In genomic region chr10:80202934-80203834, GRCh38 we compare ENCODE assay signal across 8 cellular contexts. TPM values are rescaled to one million over a fixed set of nuclear protein-coding genes. Genes with fewer than 3 reads are reported as not detected.
DNase-seq lines count a peak whose midpoint lies in the region; ATAC-seq and TF ChIP-seq lines count a peak whose summit lies in the region.

No MANE protein-coding gene starts in this region.

- H3K27me3 Mint-ChIP-seq in CD4-positive, CD25-positive, alpha-beta regulatory T cell: no peaks in the 10 kb centered on the region
- H3K27me3 Mint-ChIP-seq in activated naive CD4-positive, alpha-beta T cell treated with anti-CD3 and anti-CD28 coated beads, Interleukin-2, amount 10 ng/mL, durations not matched to agents 7 days and 5 days: no peaks in the 10 kb centered on the region

- peaks cover 14 to 75% (median 51%) of the 10 kb centered on the region in 4 donors for H3K4me1 Mint-ChIP-seq in CD4-positive, CD25-positive, alpha-beta regulatory T cell
- H3K4me1 Mint-ChIP-seq in activated naive CD4-positive, alpha-beta T cell treated with anti-CD3 and anti-CD28 coated beads, Interleukin-2, amount 10 ng/mL, durations not matched to agents 7 days and 5 days: peaks cover 55% of the 10 kb centered on the region

- peak overlapping the region; percentile 87 for H3K4me3 ChIP-seq in CD4-positive, CD25-positive, alpha-beta regulatory T cell (ENCODE audit: low read depth, low read length)
- H3K4me3 ChIP-seq in heart right ventricle: peak overlapping the region; percentile 64 to 96 (median 82)
- peak overlapping the region; percentile 70 to 93 (median 86) for H3K4me3 ChIP-seq in sigmoid colon

- peak overlapping the region; percentile 92 to 100 (median 94) for H3K27ac Mint-ChIP-seq in CD4-positive, CD25-positive, alpha-beta regulatory T cell
- peak overlapping the region; percentile 86 for H3K27ac Mint-ChIP-seq in activated naive CD4-positive, alpha-beta T cell treated with anti-CD3 and anti-CD28 coated beads, Interleukin-2, amount 10 ng/mL, durations not matched to agents 7 days and 5 days

- peak overlapping the region; percentile 92 for H3K27ac ChIP-seq in CD4-positive, CD25-positive, alpha-beta regulatory T cell (ENCODE audit: insufficient read depth, low read length, poor library complexity, severe bottlenecking)
- peak overlapping the region; percentile 97 to 100 (median 99) for H3K27ac ChIP-seq in heart right ventricle
- H3K27ac ChIP-seq in sigmoid colon: peak overlapping the region; percentile 96 to 99 (median 96)

- peak; percentile 52 to 89 (median 73) for DNase-seq in CD4-positive, CD25-positive, alpha-beta regulatory T cell
- DNase-seq in RKO (ENCODE audit: low spot score) (peak; percentile 73), heart right ventricle (peak; percentile 71 to 86), sigmoid colon (peak; percentile 91), HPDE6-E6E7 (ENCODE audit: extremely low spot score) (no peak)
- peak; percentile 83 for DNase-seq in activated naive CD4-positive, alpha-beta T cell treated with anti-CD3 and anti-CD28 coated beads, Interleukin-2, amount 10 ng/mL, durations not matched to agents 7 days and 5 days

- peak overlapping the region; percentile 87 to 94 (median 88) for H3K4me3 Mint-ChIP-seq in CD4-positive, CD25-positive, alpha-beta regulatory T cell
- peak overlapping the region; percentile 98 for H3K4me3 Mint-ChIP-seq in activated naive CD4-positive, alpha-beta T cell treated with anti-CD3 and anti-CD28 coated beads, Interleukin-2, amount 10 ng/mL, durations not matched to agents 7 days and 5 days

- peak in 1 of 2 donors; percentile 25 for TF ChIP-seq POLR2A in sigmoid colon (IDR thresholded peaks at IDR 0.05)

- intact Hi-C loops in heart right ventricle (cut with DNase I): loop anchor here in 7 of 10 donors (2.0 to 10.0 kb wide), 8 partner anchors 36 to 138 kb away; partner anchors contain the start of gene TMEM254 (in 1 of the 7)
- intact Hi-C loops in sigmoid colon (cut with DNase I): loop anchor here (10.0 kb wide), 1 partner anchor 828 kb away; no protein-coding TSS in a partner anchor

- WGBS in heart right ventricle, 2 donors: 31 to 32% methylated on average over 14 of the region's 14 CpGs
- 23 to 37% methylated on average over 14 of the region's 14 CpGs for WGBS in sigmoid colon, 2 donors

- H3K4me1 ChIP-seq in CD4-positive, CD25-positive, alpha-beta regulatory T cell (ENCODE audit: control insufficient read depth, insufficient read depth, low read length, poor library complexity, severe bottlenecking): peaks cover 75% of the 10 kb centered on the region
- H3K4me1 ChIP-seq in heart right ventricle (peaks cover 17 to 89% (median 78%) of the 10 kb centered on the region in 9 donors), sigmoid colon (peaks cover 0 to 94% (median 85%) of the 10 kb centered on the region in 4 donors)

- CTCF ChIA-PET in activated naive CD4-positive, alpha-beta T cell treated with anti-CD3 and anti-CD28 coated beads, Interleukin-2, amount 10 ng/mL, durations not matched to agents 7 days and 5 days (lab: Charles Lee): interaction anchor here (0.8 to 4.4 kb wide), 11 partner anchors 9 to 59 kb away, joined by 3 to 58 read pairs (median 4); no protein-coding TSS in a partner anchor

- TF ChIP-seq EP300 in sigmoid colon (IDR thresholded peaks at IDR 0.05): no peak

- peaks cover 19% of the 10 kb centered on the region for H3K36me3 Mint-ChIP-seq in CD4-positive, CD25-positive, alpha-beta regulatory T cell
- peaks cover 37% of the 10 kb centered on the region for H3K36me3 Mint-ChIP-seq in activated naive CD4-positive, alpha-beta T cell treated with anti-CD3 and anti-CD28 coated beads, Interleukin-2, amount 10 ng/mL, durations not matched to agents 7 days and 5 days

- H3K9me3 Mint-ChIP-seq in CD4-positive, CD25-positive, alpha-beta regulatory T cell: no peaks in the 10 kb centered on the region
- H3K9me3 Mint-ChIP-seq in activated naive CD4-positive, alpha-beta T cell treated with anti-CD3 and anti-CD28 coated beads, Interleukin-2, amount 10 ng/mL, durations not matched to agents 7 days and 5 days: no peaks in the 10 kb centered on the region

- TF ChIP-seq CTCF in heart right ventricle (IDR thresholded peaks at IDR 0.05): peak in 5 of 9 donors; percentile 32 to 58 (median 56)
- TF ChIP-seq CTCF in sigmoid colon (IDR thresholded peaks at IDR 0.05): no peak

- H3K9me3 ChIP-seq in CD4-positive, CD25-positive, alpha-beta regulatory T cell (ENCODE audit: control insufficient read depth in 2 of 2, low read length in 2 of 2): no peaks in the 10 kb centered on the region
- H3K9me3 ChIP-seq in heart right ventricle (no peaks in the 10 kb centered on the region), sigmoid colon (no peaks in the 10 kb centered on the region)

- peaks cover 13% of the 10 kb centered on the region for H3K36me3 ChIP-seq in CD4-positive, CD25-positive, alpha-beta regulatory T cell (ENCODE audit: control insufficient read depth, insufficient read depth, low read length)
- H3K36me3 ChIP-seq in heart right ventricle (no peaks in the 10 kb centered on the region), sigmoid colon (no peaks in the 10 kb centered on the region)

- H3K27me3 ChIP-seq in CD4-positive, CD25-positive, alpha-beta regulatory T cell (ENCODE audit: control insufficient read depth, insufficient read depth, low read length): no peaks in the 10 kb centered on the region
- H3K27me3 ChIP-seq in heart right ventricle (no peaks in the 10 kb centered on the region), sigmoid colon (no peaks in the 10 kb centered on the region)

- peak; percentile 71 to 76 for ATAC-seq in CD4-positive, CD25-positive, alpha-beta regulatory T cell (ENCODE audit: low read depth in 2 of 2)
- ATAC-seq in GM19035 (IDR thresholded peaks at IDR 0.05; ENCODE audit: unreplicated experiment): peak; percentile 58
- ATAC-seq in HG03175 (IDR thresholded peaks at IDR 0.05; ENCODE audit: unreplicated experiment): peak; percentile 57
- peak; percentile 44 to 82 (median 72) for ATAC-seq in heart right ventricle

RNA-seq across cellular contexts. Expression of gene ANXA11, which starts 2.2 kb away (rescaled TPM):
- total RNA-seq in CD4-positive, CD25-positive, alpha-beta regulatory T cell: 252 TPM
- 100 to 1,000 TPM; 253 to 316 (median 283) TPM for polyA plus RNA-seq in CD4-positive, CD25-positive, alpha-beta regulatory T cell
- total RNA-seq in heart right ventricle: 100 to 1,000 TPM; 338 to 558 (median 422) TPM
- 1,000 to 10,000 TPM in 1 of 2 donors, 100 to 1,000 TPM in 1; 160 to 1,089 TPM for polyA plus RNA-seq in heart right ventricle
- total RNA-seq in sigmoid colon: 100 to 1,000 TPM in 1 of 4 donors, 10 to 100 TPM in 3; 63.2 to 109 (median 75.7) TPM
- 100 to 1,000 TPM; 170 to 323 (median 199) TPM for polyA plus RNA-seq in sigmoid colon

Comparison
In these comparisons a context has a peak if more than half of its experiments do, and no peak if none do; other contexts are left out.
1. CTCF ChIP-seq: peak in heart right ventricle (5 of 9); none in sigmoid colon (0 of 4).
2. Peak in every context shown above with its lines, with median percentiles within 50 percentile points of each other: ATAC-seq, H3K27ac ChIP-seq and H3K4me3 ChIP-seq.